In the genomic region with DNA sequence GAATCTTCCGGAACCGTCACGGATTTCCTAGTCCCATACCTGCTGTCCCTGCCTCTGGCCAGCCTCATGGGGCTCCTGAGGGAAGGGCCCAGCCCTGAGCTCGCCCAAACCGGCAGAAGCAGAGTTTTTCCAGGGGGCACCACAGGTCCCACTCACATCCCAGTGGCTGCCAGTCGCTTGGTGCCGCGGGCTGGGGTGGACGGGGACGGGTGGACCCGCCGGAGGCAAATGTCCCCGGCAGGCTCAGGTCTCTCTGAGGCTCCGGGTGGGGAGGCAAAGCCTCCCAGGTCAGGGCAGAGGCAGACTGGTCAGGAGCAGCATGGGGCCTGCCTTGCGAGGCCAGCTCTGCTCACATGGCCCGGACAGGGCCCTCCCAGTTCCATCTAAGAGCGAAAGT, we compare ENCODE assay signal across 1 cellular context.
TF ChIP-seq lines count a peak whose summit lies in the region.

No MANE protein-coding gene starts in this region.

TF ChIP-seq in K562, 482 proteins besides CTCF, POLR2A, EP300 and RAD21:
- TF ChIP-seq, protein P1, sequence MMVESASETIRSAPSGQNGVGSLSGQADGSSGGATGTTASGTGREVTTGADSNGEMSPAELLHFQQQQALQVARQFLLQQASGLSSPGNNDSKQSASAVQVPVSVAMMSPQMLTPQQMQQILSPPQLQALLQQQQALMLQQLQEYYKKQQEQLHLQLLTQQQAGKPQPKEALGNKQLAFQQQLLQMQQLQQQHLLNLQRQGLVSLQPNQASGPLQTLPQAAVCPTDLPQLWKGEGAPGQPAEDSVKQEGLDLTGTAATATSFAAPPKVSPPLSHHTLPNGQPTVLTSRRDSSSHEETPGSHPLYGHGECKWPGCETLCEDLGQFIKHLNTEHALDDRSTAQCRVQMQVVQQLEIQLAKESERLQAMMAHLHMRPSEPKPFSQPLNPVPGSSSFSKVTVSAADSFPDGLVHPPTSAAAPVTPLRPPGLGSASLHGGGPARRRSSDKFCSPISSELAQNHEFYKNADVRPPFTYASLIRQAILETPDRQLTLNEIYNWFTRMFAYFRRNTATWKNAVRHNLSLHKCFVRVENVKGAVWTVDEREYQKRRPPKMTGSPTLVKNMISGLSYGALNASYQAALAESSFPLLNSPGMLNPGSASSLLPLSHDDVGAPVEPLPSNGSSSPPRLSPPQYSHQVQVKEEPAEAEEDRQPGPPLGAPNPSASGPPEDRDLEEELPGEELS (CRISPR knock-in tag; IDR thresholded peaks at IDR 0.05; ENCODE audit: borderline replicate concordance): no peak
- no peak for TF ChIP-seq HNRNPL (IDR thresholded peaks at IDR 0.05; ENCODE audit: low read depth, low read length)
